12 cellular contexts compared by ENCODE assay signal in the genomic region with DNA sequence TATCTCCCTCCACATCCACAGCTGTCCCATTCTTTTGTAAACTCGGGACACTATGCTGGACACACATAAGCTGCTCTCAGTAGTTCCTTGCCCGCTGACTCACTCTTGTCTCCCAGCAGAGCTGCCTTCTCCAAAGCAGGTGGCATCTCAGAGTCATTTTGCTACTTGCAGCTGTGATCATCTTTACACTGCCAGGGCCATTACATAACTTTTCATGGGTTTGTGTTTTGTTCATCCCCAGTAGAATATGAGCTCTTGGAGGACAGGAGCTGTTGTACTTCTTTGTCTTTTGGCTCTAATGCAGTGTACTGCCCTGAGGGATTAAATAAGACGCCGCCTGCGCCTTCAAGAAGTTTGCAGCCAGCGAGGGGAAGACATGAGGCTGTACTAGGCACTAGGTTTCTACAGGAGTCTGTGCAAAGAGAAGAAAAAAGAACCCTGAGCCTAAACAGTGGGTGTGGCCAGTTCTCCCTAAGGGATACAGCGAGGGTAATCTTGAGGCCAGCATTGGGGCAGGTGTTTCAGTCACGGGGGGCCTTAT. TPM values are rescaled to one million over a fixed set of nuclear protein-coding genes. Genes with fewer than 3 reads are reported as not detected.
A peak's percentile ranks its signal among the peaks of the same experiment; 100 is the strongest.
DNase-seq lines count a peak whose midpoint lies in the region; ATAC-seq and TF ChIP-seq lines count a peak whose summit lies in the region.
"Had no signal": no experiment of that assay in that cellular context is flagged by ENCODE, and none has a peak within 500 bp of the region (broad histone marks: within the 10 kb centered on the region; RNA-seq: fewer than 3 reads in every experiment).

No MANE protein-coding gene starts in this region.

- no peak for DNase-seq in activated naive CD8-positive, alpha-beta T cell treated with anti-CD3 and anti-CD28 coated beads for 36 hours
- no peak for DNase-seq in T-cell
- DNase-seq in stimulated activated naive B cell treated with anti-CD40 and anti-IgM and Interleukin-4, amounts not matched to agents 10 μg/mL and 1 μg/mL and 100 μg/mL, for 72 hours, result no peak
- DNase-seq in NCI-H1436 (lab: John Stamatoyannopoulos, UW), result no peak
- DNase-seq in transverse colon, result no peak
- DNase-seq: AML-193; foreskin fibroblast; lower lobe of right lung; stimulated activated CD4-positive, alpha-beta T cell treated with anti-CD3 and anti-CD28 coated beads, Interleukin-12 subunit alpha, Interleukin-12 subunit beta, amount 100 ng/mL, for 4 hours had no signal

- no peak overlapping the region for H3K4me3 ChIP-seq in transverse colon
- H3K4me3 ChIP-seq: lower lobe of right lung had no signal

- no peaks in the 10 kb centered on the region for H3K9me3 Mint-ChIP-seq in activated naive CD8-positive, alpha-beta T cell (ENCODE audit: low read depth)
- no peaks in the 10 kb centered on the region for H3K9me3 Mint-ChIP-seq in activated naive CD8-positive, alpha-beta T cell treated with anti-CD3 and anti-CD28 coated beads for 36 hours
- no peaks in the 10 kb centered on the region for H3K9me3 Mint-ChIP-seq in T-cell
- H3K9me3 Mint-ChIP-seq in stimulated activated naive B cell treated with anti-CD40 and anti-IgM and Interleukin-4, amounts not matched to agents 10 μg/mL and 1 μg/mL and 100 μg/mL, for 72 hours, result no peaks in the 10 kb centered on the region

- intact Hi-C loops in transverse colon (cut with DNase I; ENCODE audit: low total_unique reads), result no loop called here

- H3K36me3 ChIP-seq in transverse colon, result peaks cover 0 to 8% (median 0%) of the 10 kb centered on the region in 4 donors

- CTCF ChIA-PET in T-cell (lab: Charles Lee), result interaction anchor here in 1 of 2 donors (0.6 to 1.8 kb wide), 4 partner anchors 14 to 82 kb away, joined by 3 to 4 read pairs (median 4); no protein-coding TSS in a partner anchor

- H3K9me3 ChIP-seq in transverse colon, result no peaks in the 10 kb centered on the region
- H3K9me3 ChIP-seq: lower lobe of right lung had no signal

- no peak for TF ChIP-seq CTCF in transverse colon (IDR thresholded peaks at IDR 0.05)

- H3K27ac ChIP-seq in transverse colon, result no peak overlapping the region
- H3K27ac ChIP-seq: lower lobe of right lung had no signal

- in situ Hi-C loops in transverse colon (cut with MboI; ENCODE audit: low pct_ligation_motif_present in 1 of 4, low pct_unique_long_range_greater_than_20kb in 1 of 4, low sequenced_read_pairs in 3 of 4), result no loop called here

- no peak overlapping the region for H3K4me3 Mint-ChIP-seq in activated naive CD8-positive, alpha-beta T cell
- H3K4me3 Mint-ChIP-seq in activated naive CD8-positive, alpha-beta T cell treated with anti-CD3 and anti-CD28 coated beads for 36 hours, result no peak overlapping the region
- H3K4me3 Mint-ChIP-seq in T-cell, result no peak overlapping the region
- peak overlapping the region in 1 of 2 donors; percentile 26 for H3K4me3 Mint-ChIP-seq in stimulated activated naive B cell treated with anti-CD40 and anti-IgM and Interleukin-4, amounts not matched to agents 10 μg/mL and 1 μg/mL and 100 μg/mL, for 72 hours

- ATAC-seq in HG02884 (IDR thresholded peaks at IDR 0.05; ENCODE audit: unreplicated experiment), result peak; percentile 58
- no peak for ATAC-seq in T-cell (replicated peaks in 1 of 4)
- ATAC-seq in stimulated activated naive B cell treated with anti-CD40 and anti-IgM and Interleukin-4, amounts not matched to agents 10 μg/mL and 1 μg/mL and 100 μg/mL, for 72 hours (replicated peaks), result peak; percentile 81
- no peak for ATAC-seq in GM18519 (IDR thresholded peaks at IDR 0.05; ENCODE audit: low FRiP score, unreplicated experiment)
- ATAC-seq: lower lobe of right lung had no signal

- peak overlapping the region; percentile 85 for H3K27ac Mint-ChIP-seq in activated naive CD8-positive, alpha-beta T cell
- no peak overlapping the region for H3K27ac Mint-ChIP-seq in activated naive CD8-positive, alpha-beta T cell treated with anti-CD3 and anti-CD28 coated beads for 36 hours
- H3K27ac Mint-ChIP-seq in T-cell, result peak overlapping the region; percentile 99
- H3K27ac Mint-ChIP-seq in stimulated activated naive B cell treated with anti-CD40 and anti-IgM and Interleukin-4, amounts not matched to agents 10 μg/mL and 1 μg/mL and 100 μg/mL, for 72 hours, result peak overlapping the region; percentile 52

- no peaks in the 10 kb centered on the region for H3K4me1 ChIP-seq in transverse colon
- H3K4me1 ChIP-seq: lower lobe of right lung had no signal

- no peaks in the 10 kb centered on the region for H3K27me3 ChIP-seq in transverse colon

- TF ChIP-seq POLR2A in transverse colon (IDR thresholded peaks at IDR 0.05), result no peak

- H3K36me3 Mint-ChIP-seq in activated naive CD8-positive, alpha-beta T cell, result peaks cover 35% of the 10 kb centered on the region
- peaks cover 39% of the 10 kb centered on the region for H3K36me3 Mint-ChIP-seq in activated naive CD8-positive, alpha-beta T cell treated with anti-CD3 and anti-CD28 coated beads for 36 hours
- H3K36me3 Mint-ChIP-seq in T-cell, result peaks cover 73% of the 10 kb centered on the region
- H3K36me3 Mint-ChIP-seq in stimulated activated naive B cell treated with anti-CD40 and anti-IgM and Interleukin-4, amounts not matched to agents 10 μg/mL and 1 μg/mL and 100 μg/mL, for 72 hours, result peaks cover 57 to 78% of the 10 kb centered on the region in 2 donors

- WGBS in transverse colon (ENCODE audit: low coverage in 1 of 2), 2 donors, result 91 to 93% methylated on average over 4 to 8 of the region's 8 CpGs

- no peaks in the 10 kb centered on the region for H3K27me3 Mint-ChIP-seq in activated naive CD8-positive, alpha-beta T cell
- H3K27me3 Mint-ChIP-seq in activated naive CD8-positive, alpha-beta T cell treated with anti-CD3 and anti-CD28 coated beads for 36 hours, result no peaks in the 10 kb centered on the region
- H3K27me3 Mint-ChIP-seq in T-cell, result no peaks in the 10 kb centered on the region
- H3K27me3 Mint-ChIP-seq in stimulated activated naive B cell treated with anti-CD40 and anti-IgM and Interleukin-4, amounts not matched to agents 10 μg/mL and 1 μg/mL and 100 μg/mL, for 72 hours, result no peaks in the 10 kb centered on the region

- POLR2A ChIA-PET in T-cell (lab: Charles Lee), result interaction anchor here (0.5 to 1.8 kb wide), 7 partner anchors 8 to 881 kb away, joined by 3 to 6 read pairs (median 5); no protein-coding TSS in a partner anchor

- no peak for TF ChIP-seq EP300 in transverse colon (IDR thresholded peaks at IDR 0.05; ENCODE audit: low read depth)

- H3K4me1 Mint-ChIP-seq in activated naive CD8-positive, alpha-beta T cell (ENCODE audit: low read depth), result peaks cover 68% of the 10 kb centered on the region
- peaks cover 50% of the 10 kb centered on the region for H3K4me1 Mint-ChIP-seq in activated naive CD8-positive, alpha-beta T cell treated with anti-CD3 and anti-CD28 coated beads for 36 hours
- peaks cover 84 to 95% (median 92%) of the 10 kb centered on the region in 3 donors for H3K4me1 Mint-ChIP-seq in T-cell
- H3K4me1 Mint-ChIP-seq in stimulated activated naive B cell treated with anti-CD40 and anti-IgM and Interleukin-4, amounts not matched to agents 10 μg/mL and 1 μg/mL and 100 μg/mL, for 72 hours, result peaks cover 58 to 71% of the 10 kb centered on the region in 2 donors

RNA-seq across cellular contexts. Expression of a gene that starts 40.8 kb away (rescaled TPM):
- total RNA-seq in activated naive CD8-positive, alpha-beta T cell treated with anti-CD3 and anti-CD28 coated beads for 36 hours, result 1 to 10 TPM; 4.3 to 4.5 TPM
- total RNA-seq in T-cell, result 100 to 1,000 TPM in 3 of 5 donors, 10 to 100 TPM in 2; 69.9 to 152 (median 100) TPM
- 10 to 100 TPM in 1 of 4 donors, 1 to 10 TPM in 3; 3.0 to 14.6 (median 6.5) TPM for total RNA-seq in transverse colon

Comparison
In these comparisons a context has a peak if more than half of its experiments do, and no peak if none do; other contexts are left out.
1. ATAC-seq: peak in HG02884 (single experiment) and stimulated activated naive B cell treated with anti-CD40 and anti-IgM and Interleukin-4, amounts not matched to agents 10 μg/mL and 1 μg/mL and 100 μg/mL, for 72 hours (2 of 2); none in T-cell (0 of 4) and GM18519 (single experiment).
2. RNA of a gene that starts 40.8 kb away (total RNA-seq): 69.9 to 152 TPM in T-cell; 3.0 to 14.6 TPM in transverse colon and 4.3 to 4.5 TPM in activated naive CD8-positive, alpha-beta T cell treated with anti-CD3 and anti-CD28 coated beads for 36 hours; every median in the first group is over 4 times any median in the second.